33 cellular contexts compared by ENCODE assay signal in genomic region chr4:152225680-152226079, GRCh38.
"Had no signal": no experiment of that assay in that cellular context is flagged by ENCODE, and none has a peak within 500 bp of the region (broad histone marks: within the 10 kb centered on the region; RNA-seq: fewer than 3 reads in every experiment).

No MANE protein-coding gene starts in this region.

- H3K36me3 ChIP-seq: adrenal gland, brain microvascular endothelial cell, breast epithelium had no signal

- H3K4me3 ChIP-seq: adrenal gland, body of pancreas, breast epithelium had no signal

- H3K27me3 Mint-ChIP-seq: activated CD4-positive, alpha-beta memory T cell treated with anti-CD3 and anti-CD28 coated beads for 36 hours; activated CD4-positive, alpha-beta T cell treated with anti-CD3 and anti-CD28 coated beads, Interleukin-2, amount 10 ng/mL, durations not matched to agents 24 days and 14 days; activated CD8-positive, alpha-beta T cell treated with anti-CD3 and anti-CD28 coated beads for 36 hours; activated naive CD8-positive, alpha-beta T cell treated with anti-CD3 and anti-CD28 coated beads for 36 hours; activated T-helper 17 cell treated with anti-CD3 and anti-CD28 coated beads, Interleukin-2, amount 50 U/mL, for 72 hours had no signal

- H3K9me3 Mint-ChIP-seq: activated CD4-positive, alpha-beta memory T cell treated with anti-CD3 and anti-CD28 coated beads for 36 hours; activated CD8-positive, alpha-beta T cell treated with anti-CD3 and anti-CD28 coated beads for 36 hours; activated naive CD4-positive, alpha-beta T cell treated with anti-CD3 and anti-CD28 coated beads for 36 hours; activated T-cell treated with anti-CD3 and anti-CD28 coated beads, Interleukin-2, amount 50 U/mL, for 4 hours; activated T-cell treated with anti-CD3 and anti-CD28 coated beads, Interleukin-2, amount 50 U/mL, for 72 hours; activated T-helper 1 cell treated with anti-CD3 and anti-CD28 coated beads, Interleukin-12 subunit alpha, Interleukin-12 subunit beta, Interleukin-2, Interleukin-4 antibody, amounts not matched to agents 30 ng/mL and 10 ng/mL and 1 ng/mL, durations not matched to agents 14 hours and 24 hours and 36 hours; activated T-helper 17 cell treated with anti-CD3 and anti-CD28 coated beads, Interleukin-2, amount 50 U/mL, for 72 hours had no signal

- H3K27ac Mint-ChIP-seq: activated CD4-positive, alpha-beta memory T cell treated with anti-CD3 and anti-CD28 coated beads for 36 hours; activated CD4-positive, alpha-beta T cell treated with anti-CD3 and anti-CD28 coated beads, Interleukin-2, amount 10 ng/mL, durations not matched to agents 24 days and 14 days; activated CD8-positive, alpha-beta T cell treated with anti-CD3 and anti-CD28 coated beads for 36 hours; activated naive CD4-positive, alpha-beta T cell treated with anti-CD3 and anti-CD28 coated beads for 36 hours; activated naive CD4-positive, alpha-beta T cell treated with anti-CD3 and anti-CD28 coated beads, Interleukin-2, amount 50 U/mL, for 72 hours; activated naive CD8-positive, alpha-beta T cell treated with anti-CD3 and anti-CD28 coated beads for 36 hours; activated T-cell treated with anti-CD3 and anti-CD28 coated beads, Interleukin-2, amount 50 U/mL, for 72 hours; activated T-helper 1 cell treated with anti-CD3 and anti-CD28 coated beads, Interleukin-12 subunit alpha, Interleukin-12 subunit beta, Interleukin-2, Interleukin-4 antibody, amounts not matched to agents 30 ng/mL and 10 ng/mL and 1 ng/mL, durations not matched to agents 14 hours and 24 hours and 36 hours; activated T-helper 17 cell treated with anti-CD3 and anti-CD28 coated beads, Interleukin-2, amount 50 U/mL, for 72 hours; T-helper 1 cell treated with Interleukin-12 subunit alpha and Interleukin-12 subunit beta and Interleukin-4 antibody, amounts not matched to agents 30 μg/mL and 1 μg/mL, for 36 hours; T-helper 2 cell treated with Interferon-gamma antibody and Interleukin-4, amounts not matched to agents 5 μg/mL and 100 μg/mL, for 36 hours had no signal

- H3K4me1 ChIP-seq: adrenal gland, body of pancreas, breast epithelium had no signal

- H3K4me3 Mint-ChIP-seq: activated CD4-positive, alpha-beta memory T cell treated with anti-CD3 and anti-CD28 coated beads for 36 hours; activated CD4-positive, alpha-beta T cell treated with anti-CD3 and anti-CD28 coated beads, Interleukin-2, amount 10 ng/mL, durations not matched to agents 24 days and 14 days; activated CD8-positive, alpha-beta T cell treated with anti-CD3 and anti-CD28 coated beads for 36 hours; activated naive CD4-positive, alpha-beta T cell treated with anti-CD3 and anti-CD28 coated beads for 36 hours; activated naive CD8-positive, alpha-beta T cell treated with anti-CD3 and anti-CD28 coated beads for 36 hours; activated T-cell treated with anti-CD3 and anti-CD28 coated beads, Interleukin-2, amount 50 U/mL, for 4 hours; activated T-cell treated with anti-CD3 and anti-CD28 coated beads, Interleukin-2, amount 50 U/mL, for 72 hours; activated T-helper 1 cell treated with anti-CD3 and anti-CD28 coated beads, Interleukin-12 subunit alpha, Interleukin-12 subunit beta, Interleukin-2, Interleukin-4 antibody, amounts not matched to agents 30 ng/mL and 10 ng/mL and 1 ng/mL, durations not matched to agents 14 hours and 24 hours and 36 hours; activated T-helper 17 cell treated with anti-CD3 and anti-CD28 coated beads, Interleukin-2, amount 50 U/mL, for 72 hours; T-helper 1 cell treated with Interleukin-12 subunit alpha and Interleukin-12 subunit beta and Interleukin-4 antibody, amounts not matched to agents 30 μg/mL and 1 μg/mL, for 36 hours; T-helper 2 cell treated with Interferon-gamma antibody and Interleukin-4, amounts not matched to agents 5 μg/mL and 100 μg/mL, for 36 hours had no signal

- H3K27ac ChIP-seq: adrenal gland, body of pancreas, brain microvascular endothelial cell, breast epithelium, VCaP had no signal

- H3K36me3 Mint-ChIP-seq: activated CD4-positive, alpha-beta memory T cell treated with anti-CD3 and anti-CD28 coated beads for 36 hours had no signal

- H3K9me3 ChIP-seq: adrenal gland, body of pancreas, breast epithelium had no signal

- ATAC-seq: activated CD8-positive, alpha-beta T cell treated with anti-CD3 and anti-CD28 coated beads for 36 hours; activated naive CD4-positive, alpha-beta T cell treated with anti-CD3 and anti-CD28 coated beads, Interleukin-2, amount 50 U/mL, for 72 hours; activated T-cell treated with anti-CD3 and anti-CD28 coated beads, Interleukin-2, amount 50 U/mL, for 4 hours; activated T-cell treated with anti-CD3 and anti-CD28 coated beads, Interleukin-2, amount 50 U/mL, for 72 hours; activated T-helper 17 cell treated with anti-CD3 and anti-CD28 coated beads, Interleukin-2, amount 50 U/mL, for 72 hours; body of pancreas had no signal

- H3K27me3 ChIP-seq: adrenal gland, body of pancreas, brain microvascular endothelial cell, breast epithelium had no signal

- DNase-seq: activated CD4-positive, alpha-beta memory T cell treated with anti-CD3 and anti-CD28 coated beads for 36 hours; activated CD4-positive, alpha-beta T cell treated with anti-CD3 and anti-CD28 coated beads for 4 hours; activated CD4-positive, alpha-beta T cell treated with anti-CD3 and anti-CD28 coated beads, Interleukin-2, amount 10 ng/mL, durations not matched to agents 24 days and 14 days; activated CD4-positive, alpha-beta T cell treated with anti-CD3 and anti-CD28 coated beads, Interleukin-2, amount 50 U/mL, for 1 hour; activated CD4-positive, alpha-beta T cell treated with anti-CD3 and anti-CD28 coated beads, Interleukin-2, amount 50 U/mL, for 4 hours; activated CD4-positive, CD25-positive, alpha-beta regulatory T cell treated with anti-CD3 and anti-CD28 coated beads, Interleukin-2, amount 50 U/mL, for 72 hours; activated CD8-positive, alpha-beta memory T cell treated with anti-CD3 and anti-CD28 coated beads, Interleukin-2, amount 50 U/mL, for 4 hours; activated CD8-positive, alpha-beta T cell treated with anti-CD3 and anti-CD28 coated beads for 36 hours; activated effector memory CD4-positive, alpha-beta T cell treated with anti-CD3 and anti-CD28 coated beads, Interleukin-2, amount 50 U/mL, for 16 hours; activated gamma-delta T cell treated with Interleukin-2 at 50 U/mL for 16 hours; activated naive CD4-positive, alpha-beta T cell; activated naive CD4-positive, alpha-beta T cell treated with anti-CD3 and anti-CD28 coated beads for 36 hours; activated naive CD4-positive, alpha-beta T cell treated with anti-CD3 and anti-CD28 coated beads, Interleukin-2, amount 50 U/mL, for 16 hours; activated naive CD8-positive, alpha-beta T cell treated with anti-CD3 and anti-CD28 coated beads for 36 hours; activated T-cell treated with anti-CD3 and anti-CD28 coated beads for 4 hours; activated T-cell treated with anti-CD3 and anti-CD28 coated beads, Interleukin-2, amount 50 U/mL, for 1 hour; activated T-cell treated with anti-CD3 and anti-CD28 coated beads, Interleukin-2, amount 50 U/mL, for 4 hours; activated T-cell treated with anti-CD3 and anti-CD28 coated beads, Interleukin-2, amount 50 U/mL, for 72 hours; adrenal gland; amniotic stem cell; aorta; body of pancreas; brain microvascular endothelial cell; central memory CD4-positive, alpha-beta T cell; T-helper 2 cell; T-helper 9 cell had no signal
